In the genomic region with DNA sequence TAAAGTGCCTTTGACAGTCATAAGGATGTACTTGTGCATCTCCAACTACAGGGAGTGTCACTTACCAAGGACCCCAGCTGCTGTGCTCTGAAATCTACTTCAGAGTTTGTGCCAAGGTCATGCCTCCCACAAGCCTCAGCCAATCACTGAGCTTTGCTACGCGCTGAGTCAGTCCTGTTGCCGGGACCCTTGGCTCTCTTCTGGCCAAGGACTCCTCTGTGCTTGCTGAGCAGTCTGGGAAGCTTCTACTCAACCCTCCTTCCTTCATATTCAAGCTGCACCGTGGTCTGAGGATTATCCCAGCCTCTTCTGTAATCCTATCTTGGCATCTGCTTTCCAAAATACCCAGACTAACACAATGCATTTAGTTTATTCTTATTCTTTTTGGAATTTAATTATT, we compare ENCODE assay signal across 22 cellular contexts.
DNase-seq lines count a peak whose midpoint lies in the region; ATAC-seq, FAIRE-seq and TF ChIP-seq lines count a peak whose summit lies in the region.
"Had no signal": no experiment of that assay in that cellular context is flagged by ENCODE, and none has a peak within 500 bp of the region (broad histone marks: within the 10 kb centered on the region; RNA-seq: fewer than 3 reads in every experiment).

No MANE protein-coding gene starts in this region.

- H2BK120ac ChIP-seq in H9 (ENCODE audit: low read depth, low read length, poor library complexity, severe bottlenecking): no peak overlapping the region

- BruUV-seq in endothelial cell of umbilical vein (replicated peaks; lab: Mats Ljungman, UMichigan): no TSS peak

- no CpG with 5 or more reads among the region's 4 CpGs for WGBS in H9 (ENCODE audit: extremely low coverage, insufficient read length, low lambda C conversion rate)

- no peak overlapping the region for H4K8ac ChIP-seq in H9 (replicated peaks; ENCODE audit: insufficient read length, low read depth, low read length)

- H4K91ac ChIP-seq in H9 (ENCODE audit: insufficient read length, low read depth, low read length): no peak overlapping the region

- no peak overlapping the region for H2BK20ac ChIP-seq in H9 (ENCODE audit: low read depth, low read length, poor library complexity, severe bottlenecking)

- H3K36me3 ChIP-seq in SJCRH30: no peaks in the 10 kb centered on the region
- H3K36me3 ChIP-seq in endothelial cell of umbilical vein (ENCODE audit: control insufficient read depth in 2 of 2, extremely low read depth in 1 of 2, insufficient read depth in 2 of 2, low read length in 2 of 2): no peaks in the 10 kb centered on the region
- H3K36me3 ChIP-seq: HAP-1 had no signal

- H3K9me1 ChIP-seq in endothelial cell of umbilical vein (replicated peaks; ENCODE audit: control insufficient read depth, extremely low read depth, insufficient read depth, low read length): no peaks in the 10 kb centered on the region

- DNase-seq in H9: peak; percentile 39
- peak; percentile 6 for DNase-seq in SJCRH30
- no peak for DNase-seq in endothelial cell of umbilical vein (ENCODE audit: low read depth, low spot score)
- DNase-seq: CD4-positive, CD25-positive, alpha-beta regulatory T cell; GDM1; KBM-7; MM.1S; NCI-H1092; NCI-H1436; NCI-H1930; NCI-H345; NCI-H69; SIG-M5; T-cell had no signal

- no peak overlapping the region for H2BK5ac ChIP-seq in H9 (ENCODE audit: insufficient read length, low read length)

- H2BK15ac ChIP-seq in H9 (ENCODE audit: low read depth, low read length): no peak overlapping the region

- no peaks in the 10 kb centered on the region for H3K9me3 Mint-ChIP-seq in H9
- H3K9me3 Mint-ChIP-seq in stimulated activated memory B cell treated with anti-CD40 and anti-IgM and Interleukin-4, amounts not matched to agents 10 μg/mL and 1 μg/mL and 100 μg/mL, for 72 hours: no peaks in the 10 kb centered on the region
- H3K9me3 Mint-ChIP-seq: T-cell had no signal

- H2AK5ac ChIP-seq in H9 (ENCODE audit: insufficient read length, low read length): no peak overlapping the region

- no peak overlapping the region for H2BK12ac ChIP-seq in H9 (ENCODE audit: insufficient read length, low read depth, low read length)

- no peaks in the 10 kb centered on the region for H4K20me1 ChIP-seq in H9 (ENCODE audit: control insufficient read depth, insufficient read depth, insufficient read length)
- H4K20me1 ChIP-seq in endothelial cell of umbilical vein (replicated peaks; ENCODE audit: control insufficient read depth, extremely low read depth, insufficient read depth, low read length): no peaks in the 10 kb centered on the region

- dilution Hi-C loops in endothelial cell of umbilical vein (cut with MboI; ENCODE audit: extremely low pct_ligation_motif_present, low sequenced_read_pairs): no loop called here

- H3T11ph ChIP-seq in H9 (ENCODE audit: low read length): no peak overlapping the region

- H3K4me2 ChIP-seq in H9 (ENCODE audit: insufficient read depth, insufficient read length, low read length) (no peak overlapping the region), endothelial cell of umbilical vein (ENCODE audit: insufficient read depth, low read length) (no peak overlapping the region)

- H3K4me3 ChIP-seq in SJCRH30 (no peak overlapping the region), endothelial cell of umbilical vein (replicated peaks in 1 of 3; ENCODE audit: insufficient read depth in 1 of 3, low read depth in 1 of 3, low read length in 3 of 3) (no peak overlapping the region)
- H3K4me3 ChIP-seq: HAP-1 had no signal

- no peak for FAIRE-seq in endothelial cell of umbilical vein (lab: Jason Lieb, UNC)
- FAIRE-seq: HepG2 had no signal

- H4K5ac ChIP-seq in H9 (ENCODE audit: insufficient read length, low read depth, low read length): no peak overlapping the region

- intact Hi-C loops in endothelial cell of umbilical vein (cut with micrococcal nuclease): no loop called here

- H3K9ac ChIP-seq in H9 (ENCODE audit: extremely low read depth, insufficient read length, low read length) (no peak overlapping the region), endothelial cell of umbilical vein (replicated peaks; ENCODE audit: extremely low read depth, insufficient read depth, low read length) (no peak overlapping the region)

- no peaks in the 10 kb centered on the region for H3K27me3 Mint-ChIP-seq in H9 (ENCODE audit: low read depth)
- H3K27me3 Mint-ChIP-seq in stimulated activated memory B cell treated with anti-CD40 and anti-IgM and Interleukin-4, amounts not matched to agents 10 μg/mL and 1 μg/mL and 100 μg/mL, for 72 hours: peaks cover 10% of the 10 kb centered on the region
- H3K27me3 Mint-ChIP-seq: CD4-positive, CD25-positive, alpha-beta regulatory T cell; T-cell had no signal

- peak; percentile 37 for ATAC-seq in stimulated activated memory B cell treated with anti-CD40 and anti-IgM and Interleukin-4, amounts not matched to agents 10 μg/mL and 1 μg/mL and 100 μg/mL, for 72 hours
- no peak for ATAC-seq in HG03039 (IDR thresholded peaks at IDR 0.05; ENCODE audit: unreplicated experiment)
- ATAC-seq in GM18517 (IDR thresholded peaks at IDR 0.05; ENCODE audit: unreplicated experiment): no peak
- no peak for ATAC-seq in HG03432 (IDR thresholded peaks at IDR 0.05; ENCODE audit: unreplicated experiment)
- ATAC-seq: HepG2, SK-N-SH treated with all-trans-retinoic acid at 6 μM for 48 hours, T-cell had no signal

- no peak overlapping the region for H3K56ac ChIP-seq in H9 (ENCODE audit: insufficient read length, low read depth, low read length)

- POLR2A ChIA-PET in endothelial cell of umbilical vein (lab: Charles Lee): no interaction called here

- no peak overlapping the region for H3K4me3 Mint-ChIP-seq in H9
- H3K4me3 Mint-ChIP-seq in stimulated activated memory B cell treated with anti-CD40 and anti-IgM and Interleukin-4, amounts not matched to agents 10 μg/mL and 1 μg/mL and 100 μg/mL, for 72 hours: no peak overlapping the region
- H3K4me3 Mint-ChIP-seq: CD4-positive, CD25-positive, alpha-beta regulatory T cell; T-cell had no signal

- TF ChIP-seq CTCF in H9 (conservative IDR thresholded peaks at IDR 0.05) (no peak), endothelial cell of umbilical vein (IDR thresholded peaks at IDR 0.05; ENCODE audit: extremely low read depth in 1 of 2, insufficient read depth in 1 of 2, low read depth in 1 of 2, low read length in 2 of 2) (no peak)

- H3K4me1 Mint-ChIP-seq in H9: peaks cover 26 to 33% of the 10 kb centered on the region in 2 experiments
- H3K4me1 Mint-ChIP-seq in stimulated activated memory B cell treated with anti-CD40 and anti-IgM and Interleukin-4, amounts not matched to agents 10 μg/mL and 1 μg/mL and 100 μg/mL, for 72 hours: peaks cover 8% of the 10 kb centered on the region
- H3K4me1 Mint-ChIP-seq: CD4-positive, CD25-positive, alpha-beta regulatory T cell; T-cell had no signal

- H3K9me3 ChIP-seq in H9 (ENCODE audit: control insufficient read depth, low read depth, low read length) (no peaks in the 10 kb centered on the region), SJCRH30 (replicated peaks) (no peaks in the 10 kb centered on the region), endothelial cell of umbilical vein (replicated peaks; ENCODE audit: control insufficient read depth, insufficient read depth, low read length) (no peaks in the 10 kb centered on the region)
- H3K9me3 ChIP-seq: HAP-1 had no signal

- no peak overlapping the region for H3K27ac ChIP-seq in H9 (ENCODE audit: insufficient read length, low read depth, low read length)
- H3K27ac ChIP-seq in SJCRH30: no peak overlapping the region
- no peak overlapping the region for H3K27ac ChIP-seq in endothelial cell of umbilical vein (ENCODE audit: insufficient read depth, low read depth, low read length)
- H3K27ac ChIP-seq: HL-60 had no signal

- no peak overlapping the region for H3K4ac ChIP-seq in H9 (ENCODE audit: low read depth, low read length)

- no peaks in the 10 kb centered on the region for H3K36me3 Mint-ChIP-seq in H9 (ENCODE audit: insufficient read depth in 1 of 3, low read depth in 3 of 3)
- no peaks in the 10 kb centered on the region for H3K36me3 Mint-ChIP-seq in stimulated activated memory B cell treated with anti-CD40 and anti-IgM and Interleukin-4, amounts not matched to agents 10 μg/mL and 1 μg/mL and 100 μg/mL, for 72 hours
- H3K36me3 Mint-ChIP-seq: CD4-positive, CD25-positive, alpha-beta regulatory T cell; T-cell had no signal

- H3K27me3 ChIP-seq in H9 (ENCODE audit: insufficient read depth, low read length) (no peaks in the 10 kb centered on the region), SJCRH30 (no peaks in the 10 kb centered on the region), endothelial cell of umbilical vein (ENCODE audit: control insufficient read depth in 2 of 2, insufficient read depth in 2 of 2, low read length in 2 of 2) (no peaks in the 10 kb centered on the region)

- no peak overlapping the region for H3K18ac ChIP-seq in H9 (ENCODE audit: insufficient read length, low read depth, low read length)

- no peak overlapping the region for H3K27ac Mint-ChIP-seq in H9
- no peak overlapping the region for H3K27ac Mint-ChIP-seq in stimulated activated memory B cell treated with anti-CD40 and anti-IgM and Interleukin-4, amounts not matched to agents 10 μg/mL and 1 μg/mL and 100 μg/mL, for 72 hours
- H3K27ac Mint-ChIP-seq: CD4-positive, CD25-positive, alpha-beta regulatory T cell; T-cell had no signal

- no peak overlapping the region for H2AFZ ChIP-seq in H9 (ENCODE audit: low read length)
- H2AFZ ChIP-seq in endothelial cell of umbilical vein (ENCODE audit: low read depth, low read length): peak overlapping the region; percentile 18

- peaks cover 7% of the 10 kb centered on the region for H3K4me1 ChIP-seq in H9 (ENCODE audit: insufficient read depth, low read length)
- H3K4me1 ChIP-seq in SJCRH30: no peaks in the 10 kb centered on the region
- peaks cover 20% of the 10 kb centered on the region for H3K4me1 ChIP-seq in endothelial cell of umbilical vein (ENCODE audit: control insufficient read depth, extremely low read depth, insufficient read depth, low read length)
- H3K4me1 ChIP-seq: HAP-1 had no signal

- no peaks in the 10 kb centered on the region for H3K79me2 ChIP-seq in H9 (ENCODE audit: insufficient read depth, low read length)
- H3K79me2 ChIP-seq in endothelial cell of umbilical vein (ENCODE audit: control insufficient read depth, insufficient read depth, low read length): no peaks in the 10 kb centered on the region

- CTCF ChIA-PET in endothelial cell of umbilical vein (lab: Charles Lee): interaction anchor here (3.5 kb wide), 1 partner anchor 41 kb away, joined by 21 read pairs; no protein-coding TSS in a partner anchor

- no peaks in the 10 kb centered on the region for H3K79me1 ChIP-seq in H9 (ENCODE audit: insufficient read depth, low read depth, low read length, poor library complexity, severe bottlenecking)

- TF ChIP-seq POLR2A in endothelial cell of umbilical vein (IDR thresholded peaks at IDR 0.05; ENCODE audit: low read depth, low read length): no peak

- H3K23ac ChIP-seq in H9 (ENCODE audit: insufficient read length, low read depth, low read length): no peak overlapping the region

- no peak overlapping the region for H3K14ac ChIP-seq in H9 (ENCODE audit: insufficient read depth, low read length)

- H3K23me2 ChIP-seq in H9 (ENCODE audit: insufficient read length, low read depth, low read length, poor library complexity, severe bottlenecking): no peaks in the 10 kb centered on the region

TF ChIP-seq in endothelial cell of umbilical vein, 7 proteins besides CTCF, POLR2A, EP300 and RAD21 (continues in another document):
- TF ChIP-seq POLR2AphosphoS5 (IDR thresholded peaks at IDR 0.05; ENCODE audit: insufficient read depth, low read depth, low read length) (no peak), JUN (IDR thresholded peaks at IDR 0.05; ENCODE audit: borderline replicate concordance, insufficient read depth, insufficient read length, low read depth) (no peak)
